Comparison of ENCODE assay signal across 1 cellular context in the genomic region with DNA sequence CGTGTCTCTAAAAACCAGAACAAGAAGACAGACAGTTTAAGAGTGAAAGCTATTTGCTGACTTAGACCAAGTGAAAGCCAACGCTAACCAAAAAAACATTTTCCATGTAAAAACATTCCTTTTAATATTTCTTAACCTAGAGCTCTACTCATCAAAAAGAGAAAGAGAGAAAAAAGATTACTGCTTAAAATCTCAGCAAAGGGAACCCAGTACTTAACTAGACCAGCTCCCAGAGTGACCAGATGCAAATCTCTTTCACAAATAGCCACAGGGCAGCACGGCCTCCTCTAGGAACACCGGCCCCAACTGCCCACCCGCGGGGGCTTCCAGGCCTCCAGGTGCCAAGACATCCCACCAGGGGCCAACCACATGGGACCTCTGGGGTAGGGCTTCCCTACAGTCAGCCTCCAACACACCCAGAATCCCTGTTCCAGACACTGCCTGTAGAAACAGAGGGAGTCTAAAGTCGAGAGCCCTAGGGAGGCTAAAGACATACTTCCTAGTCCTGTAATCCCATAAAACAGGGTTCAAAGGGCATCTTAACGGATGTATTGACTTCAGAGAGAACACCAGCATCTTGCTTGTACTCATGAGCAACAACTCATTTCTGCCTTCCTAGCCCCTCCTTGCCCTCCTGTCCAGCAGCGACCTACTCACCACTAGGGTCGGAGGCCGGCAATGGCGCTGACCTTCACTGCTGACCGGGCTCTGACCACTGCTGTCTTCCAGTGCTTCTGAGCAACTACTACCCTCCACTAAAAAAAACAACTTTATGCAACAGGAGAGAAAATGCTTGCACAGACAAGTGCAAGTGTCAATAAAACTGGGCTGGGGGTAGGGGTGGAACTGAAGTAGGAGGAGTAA.
A peak's percentile ranks its signal among the peaks of the same experiment; 100 is the strongest.
TF ChIP-seq lines count a peak whose summit lies in the region.

No MANE protein-coding gene starts in this region.

TF ChIP-seq in HepG2, 621 proteins besides CTCF, POLR2A, EP300 and RAD21 (continued from another document and continues in another):
- TF ChIP-seq, protein P1, sequence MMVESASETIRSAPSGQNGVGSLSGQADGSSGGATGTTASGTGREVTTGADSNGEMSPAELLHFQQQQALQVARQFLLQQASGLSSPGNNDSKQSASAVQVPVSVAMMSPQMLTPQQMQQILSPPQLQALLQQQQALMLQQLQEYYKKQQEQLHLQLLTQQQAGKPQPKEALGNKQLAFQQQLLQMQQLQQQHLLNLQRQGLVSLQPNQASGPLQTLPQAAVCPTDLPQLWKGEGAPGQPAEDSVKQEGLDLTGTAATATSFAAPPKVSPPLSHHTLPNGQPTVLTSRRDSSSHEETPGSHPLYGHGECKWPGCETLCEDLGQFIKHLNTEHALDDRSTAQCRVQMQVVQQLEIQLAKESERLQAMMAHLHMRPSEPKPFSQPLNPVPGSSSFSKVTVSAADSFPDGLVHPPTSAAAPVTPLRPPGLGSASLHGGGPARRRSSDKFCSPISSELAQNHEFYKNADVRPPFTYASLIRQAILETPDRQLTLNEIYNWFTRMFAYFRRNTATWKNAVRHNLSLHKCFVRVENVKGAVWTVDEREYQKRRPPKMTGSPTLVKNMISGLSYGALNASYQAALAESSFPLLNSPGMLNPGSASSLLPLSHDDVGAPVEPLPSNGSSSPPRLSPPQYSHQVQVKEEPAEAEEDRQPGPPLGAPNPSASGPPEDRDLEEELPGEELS (CRISPR knock-in tag; IDR thresholded peaks at IDR 0.05), result 0 out of 2 replicates have a peak, but pooled peaks have one; percentile 12
- TF ChIP-seq ELF1 (CRISPR knock-in tag; IDR thresholded peaks at IDR 0.05) (no peak), NFKBIZ (CRISPR knock-in tag; IDR thresholded peaks at IDR 0.05) (0 out of 2 replicates have a peak, but pooled peaks have one; percentile 41), HDAC1 (CRISPR knock-in tag; IDR thresholded peaks at IDR 0.05) (peak; percentile 69), ZNF20 (CRISPR knock-in tag; IDR thresholded peaks at IDR 0.05) (no peak), GFI1 (CRISPR knock-in tag; IDR thresholded peaks at IDR 0.05; ENCODE audit: borderline replicate concordance) (no peak), ZNF121 (CRISPR knock-in tag; IDR thresholded peaks at IDR 0.05) (no peak), RFX5 (IDR thresholded peaks at IDR 0.05; ENCODE audit: low read depth, low read length) (no peak), NFKB2 (CRISPR knock-in tag; IDR thresholded peaks at IDR 0.05; ENCODE audit: borderline replicate concordance) (no peak), ZNF589 (CRISPR knock-in tag; conservative IDR thresholded peaks at IDR 0.05) (no peak), SOX6 (IDR thresholded peaks at IDR 0.05) (no peak), SOX6 (CRISPR knock-in tag; IDR thresholded peaks at IDR 0.05) (peak; percentile 56), SMARCE1 (IDR thresholded peaks at IDR 0.05; ENCODE audit: borderline replicate concordance) (no peak), NFE2L1 (CRISPR knock-in tag; IDR thresholded peaks at IDR 0.05; ENCODE audit: borderline replicate concordance) (no peak), SKI (IDR thresholded peaks at IDR 0.05; ENCODE audit: partially characterized antibody) (no peak), HMG20A (CRISPR knock-in tag; IDR thresholded peaks at IDR 0.05; ENCODE audit: borderline replicate concordance) (peak; percentile 37; the same call in 1 of the 2 replicates), SOX13 (IDR thresholded peaks at IDR 0.05) (no peak), SOX13 (CRISPR knock-in tag; conservative IDR thresholded peaks at IDR 0.05 in 1 of 2, IDR thresholded peaks at IDR 0.05 in 1 of 2) (peak in 1 of 2 experiments; percentile 4; a peak in 1 of 4 replicates), DPF2 (CRISPR knock-in tag; IDR thresholded peaks at IDR 0.05; ENCODE audit: borderline replicate concordance, low read depth) (no peak), ZBTB7A (CRISPR knock-in tag; IDR thresholded peaks at IDR 0.05) (no peak), TBX3 (IDR thresholded peaks at IDR 0.05; ENCODE audit: borderline replicate concordance) (no peak), POLR2AphosphoS5 (IDR thresholded peaks at IDR 0.05; ENCODE audit: low read depth, low read length) (no peak), REL (CRISPR knock-in tag; conservative IDR thresholded peaks at IDR 0.05) (no peak), RFX1 (IDR thresholded peaks at IDR 0.05) (no peak), FOXO1 (CRISPR knock-in tag; IDR thresholded peaks at IDR 0.05) (no peak), DNMT1 (CRISPR knock-in tag; IDR thresholded peaks at IDR 0.05) (no peak), KDM1A (CRISPR knock-in tag; IDR thresholded peaks at IDR 0.05) (no peak), SUZ12 (IDR thresholded peaks at IDR 0.05; ENCODE audit: low read depth, low read length) (no peak), EED (CRISPR knock-in tag; IDR thresholded peaks at IDR 0.05) (no peak), TCF7L2 (IDR thresholded peaks at IDR 0.05; ENCODE audit: low read depth, low read length) (no peak), MEF2D (CRISPR knock-in tag; IDR thresholded peaks at IDR 0.05) (no peak), ZFP41 (CRISPR knock-in tag; IDR thresholded peaks at IDR 0.05; ENCODE audit: borderline replicate concordance) (no peak), ZNF496 (CRISPR knock-in tag; IDR thresholded peaks at IDR 0.05; ENCODE audit: insufficient replicate concordance) (no peak), ZNF839 (CRISPR knock-in tag; IDR thresholded peaks at IDR 0.05; ENCODE audit: borderline replicate concordance) (no peak), SETDB1 (CRISPR knock-in tag; IDR thresholded peaks at IDR 0.05; ENCODE audit: borderline replicate concordance) (no peak), ZNF879 (CRISPR knock-in tag; IDR thresholded peaks at IDR 0.05) (no peak), ZC3H13 (CRISPR knock-in tag; IDR thresholded peaks at IDR 0.05) (no peak), RNF2 (conservative IDR thresholded peaks at IDR 0.05; ENCODE audit: low read depth) (no peak), ZNF546 (CRISPR knock-in tag; conservative IDR thresholded peaks at IDR 0.05) (no peak), ZNF256 (CRISPR knock-in tag; conservative IDR thresholded peaks at IDR 0.05) (no peak)
- TF ChIP-seq, protein P2, sequence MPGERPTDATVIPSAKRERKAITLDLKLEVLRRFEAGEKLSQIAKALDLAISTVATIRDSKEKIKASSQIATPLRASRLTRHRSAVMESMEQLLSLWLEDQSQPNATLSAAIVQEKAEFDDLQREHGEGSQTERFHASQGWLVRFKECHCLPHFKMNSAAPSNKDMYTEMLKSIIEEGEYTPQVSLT (CRISPR knock-in tag; IDR thresholded peaks at IDR 0.05; ENCODE audit: borderline replicate concordance, low read depth), result no peak
- TF ChIP-seq, protein P3, sequence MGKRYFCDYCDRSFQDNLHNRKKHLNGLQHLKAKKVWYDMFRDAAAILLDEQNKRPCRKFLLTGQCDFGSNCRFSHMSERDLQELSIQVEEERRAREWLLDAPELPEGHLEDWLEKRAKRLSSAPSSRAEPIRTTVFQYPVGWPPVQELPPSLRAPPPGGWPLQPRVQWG (CRISPR knock-in tag; IDR thresholded peaks at IDR 0.05; ENCODE audit: borderline replicate concordance, low read depth), result no peak
- TF ChIP-seq, protein P4, sequence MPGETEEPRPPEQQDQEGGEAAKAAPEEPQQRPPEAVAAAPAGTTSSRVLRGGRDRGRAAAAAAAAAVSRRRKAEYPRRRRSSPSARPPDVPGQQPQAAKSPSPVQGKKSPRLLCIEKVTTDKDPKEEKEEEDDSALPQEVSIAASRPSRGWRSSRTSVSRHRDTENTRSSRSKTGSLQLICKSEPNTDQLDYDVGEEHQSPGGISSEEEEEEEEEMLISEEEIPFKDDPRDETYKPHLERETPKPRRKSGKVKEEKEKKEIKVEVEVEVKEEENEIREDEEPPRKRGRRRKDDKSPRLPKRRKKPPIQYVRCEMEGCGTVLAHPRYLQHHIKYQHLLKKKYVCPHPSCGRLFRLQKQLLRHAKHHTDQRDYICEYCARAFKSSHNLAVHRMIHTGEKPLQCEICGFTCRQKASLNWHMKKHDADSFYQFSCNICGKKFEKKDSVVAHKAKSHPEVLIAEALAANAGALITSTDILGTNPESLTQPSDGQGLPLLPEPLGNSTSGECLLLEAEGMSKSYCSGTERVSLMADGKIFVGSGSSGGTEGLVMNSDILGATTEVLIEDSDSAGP (CRISPR knock-in tag; IDR thresholded peaks at IDR 0.05; ENCODE audit: borderline replicate concordance), result peak; percentile 30; the same call in 1 of the 2 replicates
- TF ChIP-seq, protein P5, sequence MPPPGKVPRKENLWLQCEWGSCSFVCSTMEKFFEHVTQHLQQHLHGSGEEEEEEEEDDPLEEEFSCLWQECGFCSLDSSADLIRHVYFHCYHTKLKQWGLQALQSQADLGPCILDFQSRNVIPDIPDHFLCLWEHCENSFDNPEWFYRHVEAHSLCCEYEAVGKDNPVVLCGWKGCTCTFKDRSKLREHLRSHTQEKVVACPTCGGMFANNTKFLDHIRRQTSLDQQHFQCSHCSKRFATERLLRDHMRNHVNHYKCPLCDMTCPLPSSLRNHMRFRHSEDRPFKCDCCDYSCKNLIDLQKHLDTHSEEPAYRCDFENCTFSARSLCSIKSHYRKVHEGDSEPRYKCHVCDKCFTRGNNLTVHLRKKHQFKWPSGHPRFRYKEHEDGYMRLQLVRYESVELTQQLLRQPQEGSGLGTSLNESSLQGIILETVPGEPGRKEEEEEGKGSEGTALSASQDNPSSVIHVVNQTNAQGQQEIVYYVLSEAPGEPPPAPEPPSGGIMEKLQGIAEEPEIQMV (CRISPR knock-in tag; IDR thresholded peaks at IDR 0.05; ENCODE audit: low read depth), result 0 out of 2 replicates have a peak, but pooled peaks have one; percentile 35
- TF ChIP-seq, protein P6, sequence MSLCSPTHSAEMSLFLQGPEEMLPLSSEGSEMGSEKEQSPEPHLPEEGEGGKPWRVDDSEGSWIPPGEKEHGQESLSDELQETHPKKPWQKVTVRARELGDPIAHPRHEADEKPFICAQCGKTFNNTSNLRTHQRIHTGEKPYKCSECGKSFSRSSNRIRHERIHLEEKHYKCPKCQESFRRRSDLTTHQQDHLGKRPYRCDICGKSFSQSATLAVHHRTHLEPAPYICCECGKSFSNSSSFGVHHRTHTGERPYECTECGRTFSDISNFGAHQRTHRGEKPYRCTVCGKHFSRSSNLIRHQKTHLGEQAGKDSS (CRISPR knock-in tag; IDR thresholded peaks at IDR 0.05; ENCODE audit: borderline replicate concordance, low read depth), result no peak; the same call in 1 of the 2 replicates
- TF ChIP-seq, protein P7, sequence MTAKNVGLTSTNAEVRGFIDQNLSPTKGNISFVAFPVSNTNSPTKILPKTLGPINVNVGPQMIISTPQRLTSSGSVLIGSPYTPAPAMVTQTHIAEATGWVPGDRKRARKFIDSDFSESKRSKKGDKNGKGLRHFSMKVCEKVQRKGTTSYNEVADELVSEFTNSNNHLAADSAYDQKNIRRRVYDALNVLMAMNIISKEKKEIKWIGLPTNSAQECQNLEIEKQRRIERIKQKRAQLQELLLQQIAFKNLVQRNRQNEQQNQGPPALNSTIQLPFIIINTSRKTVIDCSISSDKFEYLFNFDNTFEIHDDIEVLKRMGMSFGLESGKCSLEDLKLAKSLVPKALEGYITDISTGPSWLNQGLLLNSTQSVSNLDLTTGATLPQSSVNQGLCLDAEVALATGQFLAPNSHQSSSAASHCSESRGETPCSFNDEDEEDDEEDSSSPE (CRISPR knock-in tag; IDR thresholded peaks at IDR 0.05), result no peak
- TF ChIP-seq, protein P8, sequence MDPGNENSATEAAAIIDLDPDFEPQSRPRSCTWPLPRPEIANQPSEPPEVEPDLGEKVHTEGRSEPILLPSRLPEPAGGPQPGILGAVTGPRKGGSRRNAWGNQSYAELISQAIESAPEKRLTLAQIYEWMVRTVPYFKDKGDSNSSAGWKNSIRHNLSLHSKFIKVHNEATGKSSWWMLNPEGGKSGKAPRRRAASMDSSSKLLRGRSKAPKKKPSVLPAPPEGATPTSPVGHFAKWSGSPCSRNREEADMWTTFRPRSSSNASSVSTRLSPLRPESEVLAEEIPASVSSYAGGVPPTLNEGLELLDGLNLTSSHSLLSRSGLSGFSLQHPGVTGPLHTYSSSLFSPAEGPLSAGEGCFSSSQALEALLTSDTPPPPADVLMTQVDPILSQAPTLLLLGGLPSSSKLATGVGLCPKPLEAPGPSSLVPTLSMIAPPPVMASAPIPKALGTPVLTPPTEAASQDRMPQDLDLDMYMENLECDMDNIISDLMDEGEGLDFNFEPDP (CRISPR knock-in tag; conservative IDR thresholded peaks at IDR 0.05), result no peak
- TF ChIP-seq, protein P9, sequence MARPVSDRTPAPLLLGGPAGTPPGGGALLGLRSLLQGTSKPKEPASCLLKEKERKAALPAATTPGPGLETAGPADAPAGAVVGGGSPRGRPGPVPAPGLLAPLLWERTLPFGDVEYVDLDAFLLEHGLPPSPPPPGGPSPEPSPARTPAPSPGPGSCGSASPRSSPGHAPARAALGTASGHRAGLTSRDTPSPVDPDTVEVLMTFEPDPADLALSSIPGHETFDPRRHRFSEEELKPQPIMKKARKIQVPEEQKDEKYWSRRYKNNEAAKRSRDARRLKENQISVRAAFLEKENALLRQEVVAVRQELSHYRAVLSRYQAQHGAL (CRISPR knock-in tag; IDR thresholded peaks at IDR 0.05; ENCODE audit: not compliant biosample characterization), result no peak
- TF ChIP-seq, protein P10, sequence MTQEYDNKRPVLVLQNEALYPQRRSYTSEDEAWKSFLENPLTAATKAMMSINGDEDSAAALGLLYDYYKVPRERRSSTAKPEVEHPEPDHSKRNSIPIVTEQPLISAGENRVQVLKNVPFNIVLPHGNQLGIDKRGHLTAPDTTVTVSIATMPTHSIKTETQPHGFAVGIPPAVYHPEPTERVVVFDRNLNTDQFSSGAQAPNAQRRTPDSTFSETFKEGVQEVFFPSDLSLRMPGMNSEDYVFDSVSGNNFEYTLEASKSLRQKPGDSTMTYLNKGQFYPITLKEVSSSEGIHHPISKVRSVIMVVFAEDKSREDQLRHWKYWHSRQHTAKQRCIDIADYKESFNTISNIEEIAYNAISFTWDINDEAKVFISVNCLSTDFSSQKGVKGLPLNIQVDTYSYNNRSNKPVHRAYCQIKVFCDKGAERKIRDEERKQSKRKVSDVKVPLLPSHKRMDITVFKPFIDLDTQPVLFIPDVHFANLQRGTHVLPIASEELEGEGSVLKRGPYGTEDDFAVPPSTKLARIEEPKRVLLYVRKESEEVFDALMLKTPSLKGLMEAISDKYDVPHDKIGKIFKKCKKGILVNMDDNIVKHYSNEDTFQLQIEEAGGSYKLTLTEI (CRISPR knock-in tag; conservative IDR thresholded peaks at IDR 0.05), result no peak
- TF ChIP-seq, protein P11, sequence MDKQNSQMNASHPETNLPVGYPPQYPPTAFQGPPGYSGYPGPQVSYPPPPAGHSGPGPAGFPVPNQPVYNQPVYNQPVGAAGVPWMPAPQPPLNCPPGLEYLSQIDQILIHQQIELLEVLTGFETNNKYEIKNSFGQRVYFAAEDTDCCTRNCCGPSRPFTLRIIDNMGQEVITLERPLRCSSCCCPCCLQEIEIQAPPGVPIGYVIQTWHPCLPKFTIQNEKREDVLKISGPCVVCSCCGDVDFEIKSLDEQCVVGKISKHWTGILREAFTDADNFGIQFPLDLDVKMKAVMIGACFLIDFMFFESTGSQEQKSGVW (CRISPR knock-in tag; IDR thresholded peaks at IDR 0.05; ENCODE audit: borderline replicate concordance), result no peak
- TF ChIP-seq, protein P12, sequence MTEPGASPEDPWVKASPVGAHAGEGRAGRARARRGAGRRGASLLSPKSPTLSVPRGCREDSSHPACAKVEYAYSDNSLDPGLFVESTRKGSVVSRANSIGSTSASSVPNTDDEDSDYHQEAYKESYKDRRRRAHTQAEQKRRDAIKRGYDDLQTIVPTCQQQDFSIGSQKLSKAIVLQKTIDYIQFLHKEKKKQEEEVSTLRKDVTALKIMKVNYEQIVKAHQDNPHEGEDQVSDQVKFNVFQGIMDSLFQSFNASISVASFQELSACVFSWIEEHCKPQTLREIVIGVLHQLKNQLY (CRISPR knock-in tag; IDR thresholded peaks at IDR 0.05), result no peak
